ENCODE assay signal across 17 cellular contexts in the genomic region with DNA sequence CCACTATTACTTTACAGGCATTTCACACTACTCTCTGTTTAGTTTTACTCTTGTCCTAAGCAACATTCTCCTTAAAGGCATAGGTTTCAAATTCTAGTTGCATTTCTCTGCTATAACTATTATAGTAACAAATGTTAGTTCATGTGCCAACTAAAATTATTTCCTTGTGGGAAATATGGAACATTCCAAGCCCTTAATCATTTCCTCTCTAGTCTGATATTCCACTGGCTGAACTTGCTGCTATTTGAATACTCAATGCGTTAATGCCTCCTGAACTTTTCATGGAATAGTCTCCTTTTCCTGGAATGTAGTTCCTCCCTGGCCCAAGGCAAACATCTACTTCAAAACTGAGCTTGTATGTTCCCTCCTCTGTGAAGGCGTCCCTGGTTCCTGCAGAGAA. TPM values are rescaled to one million over a fixed set of nuclear protein-coding genes. Genes with fewer than 3 reads are reported as not detected.
DNase-seq lines count a peak whose midpoint lies in the region; ATAC-seq, FAIRE-seq and TF ChIP-seq lines count a peak whose summit lies in the region.
"Had no signal": no experiment of that assay in that cellular context is flagged by ENCODE, and none has a peak within 500 bp of the region (broad histone marks: within the 10 kb centered on the region; RNA-seq: fewer than 3 reads in every experiment).

No MANE protein-coding gene starts in this region.

- ATAC-seq in gastroesophageal sphincter = no peak
- ATAC-seq in HG02588 (IDR thresholded peaks at IDR 0.05; ENCODE audit: unreplicated experiment) = no peak
- ATAC-seq: esophagus mucosa; stimulated activated effector memory CD8-positive, alpha-beta T cell treated with anti-CD3 and anti-CD28 coated beads, Interleukin-12 subunit alpha, Interleukin-12 subunit beta, amount 100 ng/mL, for 72 hours had no signal

- 47 to 71% methylated on average over 1 to 2 of the region's 2 CpGs for WGBS in gastroesophageal sphincter (ENCODE audit: low coverage in 1 of 2), 2 donors

- H3K36me3 Mint-ChIP-seq in Caco-2 (ENCODE audit: insufficient read depth, unreplicated experiment) = peaks cover 5% of the 10 kb centered on the region

- FAIRE-seq in bronchial epithelial cell (lab: Jason Lieb, UNC) (no peak), keratinocyte (lab: Jason Lieb, UNC) (peak; percentile 93)

- POLR2A ChIA-PET in Caco-2 (lab: Charles Lee) = no interaction called here

- H3K27me3 ChIP-seq in bronchial epithelial cell (ENCODE audit: control insufficient read depth, insufficient read depth, low read length) (no peaks in the 10 kb centered on the region), keratinocyte (ENCODE audit: control insufficient read depth, extremely low read depth, insufficient read depth, low read length) (no peaks in the 10 kb centered on the region), gastroesophageal sphincter (no peaks in the 10 kb centered on the region), Caco-2 (replicated peaks; ENCODE audit: control insufficient read depth, insufficient read depth, low read length) (no peaks in the 10 kb centered on the region)

- H3K4me2 ChIP-seq in keratinocyte (ENCODE audit: control insufficient read depth, extremely low read depth, insufficient read depth, low read depth, low read length) = peak overlapping the region; percentile 67

- dilution Hi-C loops in keratinocyte (cut with MboI; ENCODE audit: extremely low pct_ligation_motif_present, low sequenced_read_pairs) = no loop called here

- H3K9ac ChIP-seq in keratinocyte (ENCODE audit: control insufficient read depth, extremely low read depth, insufficient read depth, low read length) = no peak overlapping the region

- no peak overlapping the region for H3K27ac Mint-ChIP-seq in Caco-2 (ENCODE audit: unreplicated experiment)
- H3K27ac Mint-ChIP-seq: activated B cell treated with CpG ODN at 0.5 μM for 24 hours; stimulated activated effector memory CD8-positive, alpha-beta T cell treated with anti-CD3 and anti-CD28 coated beads, Interleukin-12 subunit alpha, Interleukin-12 subunit beta, amount 100 ng/mL, for 72 hours had no signal

- peaks cover 10% of the 10 kb centered on the region for H3K9me3 Mint-ChIP-seq in Caco-2 (ENCODE audit: unreplicated experiment)
- H3K9me3 Mint-ChIP-seq: activated B cell treated with CpG ODN at 0.5 μM for 24 hours; stimulated activated effector memory CD8-positive, alpha-beta T cell treated with anti-CD3 and anti-CD28 coated beads, Interleukin-12 subunit alpha, Interleukin-12 subunit beta, amount 100 ng/mL, for 72 hours had no signal

- H3K27ac ChIP-seq in keratinocyte (ENCODE audit: control insufficient read depth, insufficient read depth, low read length) (no peak overlapping the region), gastroesophageal sphincter (no peak overlapping the region)
- H3K27ac ChIP-seq: SK-N-MC had no signal

- H3K4me3 ChIP-seq in bronchial epithelial cell (ENCODE audit: low read depth, low read length) = no peak overlapping the region
- peak overlapping the region in 2 of 3 experiments; percentile 15 to 18 for H3K4me3 ChIP-seq in keratinocyte (ENCODE audit: control insufficient read depth in 2 of 3, extremely low read depth in 1 of 3, insufficient read depth in 2 of 3, low read depth in 1 of 3, low read length in 3 of 3)
- H3K4me3 ChIP-seq in gastroesophageal sphincter = no peak overlapping the region
- H3K4me3 ChIP-seq in Caco-2 (ENCODE audit: low read depth, low read length) = no peak overlapping the region
- H3K4me3 ChIP-seq: SK-N-MC had no signal

- TF ChIP-seq POLR2A in gastroesophageal sphincter (IDR thresholded peaks at IDR 0.05) = no peak

- DNase-seq in A172 (ENCODE audit: low spot score) = peak; percentile 60
- peak; percentile 49 for DNase-seq in HS-5 (ENCODE audit: low read depth)
- peak; percentile 80 for DNase-seq in bronchial epithelial cell (ENCODE audit: low read depth)
- DNase-seq in keratinocyte (ENCODE audit: low read depth, low spot score) = peak; percentile 23
- no peak for DNase-seq in Caco-2
- DNase-seq in SW480 (ENCODE audit: low spot score) = no peak
- DNase-seq: activated B cell treated with CpG ODN at 0.5 μM for 24 hours; anterior cingulate cortex; DND-41; NCI-H748 treated with DMSO at 0.1 percent for 48 hours; occipital lobe; stimulated activated CD4-positive, alpha-beta T cell treated with anti-CD3 and anti-CD28 coated beads, Interleukin-2, amount 100 ng/mL, for 24 hours had no signal

- no peaks in the 10 kb centered on the region for H3K79me2 ChIP-seq in keratinocyte (ENCODE audit: control insufficient read depth, insufficient read depth, low read length)

- intact Hi-C loops in Caco-2 (cut with micrococcal nuclease; ENCODE audit: unreplicated experiment) = no loop called here

- H3K9me1 ChIP-seq in keratinocyte (ENCODE audit: control insufficient read depth, extremely low read depth, insufficient read depth, low read length) = no peaks in the 10 kb centered on the region

- no peak for TF ChIP-seq EP300 in gastroesophageal sphincter (IDR thresholded peaks at IDR 0.05)

- no peaks in the 10 kb centered on the region for H4K20me1 ChIP-seq in keratinocyte (ENCODE audit: control insufficient read depth, extremely low read depth, insufficient read depth, low read length)

- H3K27me3 Mint-ChIP-seq in Caco-2 (ENCODE audit: insufficient read depth, unreplicated experiment) = no peaks in the 10 kb centered on the region
- H3K27me3 Mint-ChIP-seq: activated B cell treated with CpG ODN at 0.5 μM for 24 hours had no signal

- H3K4me3 Mint-ChIP-seq in Caco-2 (ENCODE audit: unreplicated experiment) = no peak overlapping the region
- H3K4me3 Mint-ChIP-seq: activated B cell treated with CpG ODN at 0.5 μM for 24 hours; stimulated activated effector memory CD8-positive, alpha-beta T cell treated with anti-CD3 and anti-CD28 coated beads, Interleukin-12 subunit alpha, Interleukin-12 subunit beta, amount 100 ng/mL, for 72 hours had no signal

- TF ChIP-seq CTCF in bronchial epithelial cell (IDR thresholded peaks at IDR 0.05; ENCODE audit: insufficient read depth, low read length, severe bottlenecking) (no peak), keratinocyte (optimal IDR thresholded peaks at IDR 0.05 in 1 of 3, IDR thresholded peaks at IDR 0.05 in 1 of 3, conservative IDR thresholded peaks at IDR 0.05 in 1 of 3; ENCODE audit: extremely low read depth in 1 of 3, insufficient read depth in 2 of 3, low read length in 3 of 3) (no peak), gastroesophageal sphincter (IDR thresholded peaks at IDR 0.05) (no peak), Caco-2 (IDR thresholded peaks at IDR 0.05; ENCODE audit: insufficient read depth in 1 of 2, low read depth in 1 of 2, low read length in 1 of 2, severe bottlenecking in 1 of 2, unreplicated experiment in 1 of 2) (no peak)

- H3K4me1 ChIP-seq in keratinocyte (ENCODE audit: control insufficient read depth, extremely low read depth, insufficient read depth, low read length) (peaks cover 23% of the 10 kb centered on the region), gastroesophageal sphincter (peaks cover 0 to 9% (median 0%) of the 10 kb centered on the region in 3 donors), Caco-2 (no peaks in the 10 kb centered on the region)

- CTCF ChIA-PET in Caco-2 (lab: Charles Lee) = no interaction called here

- H3K9me3 ChIP-seq in keratinocyte (ENCODE audit: control insufficient read depth, low read depth, low read length) (no peaks in the 10 kb centered on the region), gastroesophageal sphincter (peaks cover 0 to 7% (median 0%) of the 10 kb centered on the region in 3 donors), Caco-2 (peaks cover 7% of the 10 kb centered on the region; the same call in 1 of the 2 replicates)

- peaks cover 1% of the 10 kb centered on the region for H3K36me3 ChIP-seq in bronchial epithelial cell (ENCODE audit: control insufficient read depth, insufficient read depth, low read length)
- H3K36me3 ChIP-seq in keratinocyte (ENCODE audit: control insufficient read depth in 2 of 2, extremely low read depth in 1 of 2, insufficient read depth in 2 of 2, low read length in 2 of 2) = no peaks in the 10 kb centered on the region
- peaks cover 0 to 4% of the 10 kb centered on the region in 2 donors for H3K36me3 ChIP-seq in gastroesophageal sphincter
- no peaks in the 10 kb centered on the region; the same call in 1 of the 2 replicates for H3K36me3 ChIP-seq in Caco-2 (ENCODE audit: control insufficient read depth, insufficient read depth, low read length)

- H2AFZ ChIP-seq in keratinocyte (ENCODE audit: control insufficient read depth, low read length) = peak overlapping the region; percentile 21

- no peaks in the 10 kb centered on the region for H3K4me1 Mint-ChIP-seq in Caco-2 (ENCODE audit: low read depth, unreplicated experiment)
- H3K4me1 Mint-ChIP-seq: activated B cell treated with CpG ODN at 0.5 μM for 24 hours had no signal

- BruUV-seq in Caco-2 (replicated peaks; lab: Mats Ljungman, UMichigan) = no TSS peak

RNA-seq across cellular contexts. Expression of a gene that starts 19.3 kb away (rescaled TPM):
- total RNA-seq in A172 (2014; rRNA removed; shearing (Covaris generic)) = 0.50 and 0.53 TPM in 2 replicates
- total RNA-seq in bronchial epithelial cell (0.51 and 0.79 TPM in 2 replicates), gastroesophageal sphincter (1 to 10 TPM in 3 of 4 donors, under 1 TPM in 1; 0.45 to 2.8 (median 1.4) TPM), Caco-2 (2022) (2.8 and 3.3 TPM in 2 replicates)
- polyA plus RNA-seq in keratinocyte = 0.65 to 1.2 TPM (median 0.93 TPM) in 3 replicates
- polyA plus RNA-seq in keratinocyte (2011; ENCODE audit: low read depth) = 1.5 TPM
- 0.44 and 0.56 TPM in 2 replicates for polyA plus RNA-seq in keratinocyte (2011; cell fraction: cytosol; rRNA removed)
- 2.9 and 3.1 TPM in 2 replicates for polyA plus RNA-seq in keratinocyte (2011; cell fraction: nucleus; rRNA removed)
- polyA plus RNA-seq in keratinocyte (2012; ENCODE audit: low replicate concordance) = 0.25 and 3.9 TPM in 2 replicates
- 0.79 to 0.93 TPM (median 0.92 TPM) in 3 replicates for polyA minus RNA-seq in keratinocyte
- not detected for polyA minus RNA-seq in keratinocyte (2011; cell fraction: cytosol; rRNA and poly(A)+ RNA removed)
- 1.4 and 2.3 TPM in 2 replicates for polyA minus RNA-seq in keratinocyte (2011; cell fraction: nucleus; rRNA and poly(A)+ RNA removed)

RNA-seq across cellular contexts. Expression of a gene that starts 35.6 kb away (rescaled TPM):
- 53.7 and 66.3 TPM in 2 replicates for total RNA-seq in A172 (2014; rRNA removed; shearing (Covaris generic))
- total RNA-seq in bronchial epithelial cell (22.4 and 29.7 TPM in 2 replicates), gastroesophageal sphincter (10 to 100 TPM; 35.0 to 37.1 (median 36.6) TPM), Caco-2 (2022) (58.7 and 59.3 TPM in 2 replicates)
- polyA plus RNA-seq in keratinocyte = 21.2 to 38.7 TPM (median 27.6 TPM) in 3 replicates
- 8.2 TPM for polyA plus RNA-seq in keratinocyte (2011; ENCODE audit: low read depth)
- polyA plus RNA-seq in keratinocyte (2011; cell fraction: cytosol; rRNA removed) = 9.2 and 19.3 TPM in 2 replicates
- 38.6 and 51.0 TPM in 2 replicates for polyA plus RNA-seq in keratinocyte (2011; cell fraction: nucleus; rRNA removed)
- 11.7 and 14.8 TPM in 2 replicates for polyA plus RNA-seq in keratinocyte (2012; ENCODE audit: low replicate concordance)
- polyA minus RNA-seq in keratinocyte = 90.4 to 156 TPM (median 112 TPM) in 3 replicates
- 53.7 TPM for polyA minus RNA-seq in keratinocyte (2011; cell fraction: cytosol; rRNA and poly(A)+ RNA removed)
- polyA minus RNA-seq in keratinocyte (2011; cell fraction: nucleus; rRNA and poly(A)+ RNA removed) = 66.3 and 110 TPM in 2 replicates

Comparison
In these comparisons a context has a peak if more than half of its experiments do, and no peak if none do; other contexts are left out.
1. DNase-seq: peak in A172 (single experiment), HS-5 (single experiment), bronchial epithelial cell (single experiment) and keratinocyte (single experiment); none in Caco-2 (0 of 2) and SW480 (single experiment).
2. H3K4me3 ChIP-seq: peak in keratinocyte (2 of 3); none in bronchial epithelial cell (single experiment), gastroesophageal sphincter (0 of 2) and Caco-2 (single experiment).